Comparison of ENCODE assay signal across 8 cellular contexts in genomic region chr14:92639472-92640124, GRCh38.
DNase-seq lines count a peak whose midpoint lies in the region; ATAC-seq, FAIRE-seq and TF ChIP-seq lines count a peak whose summit lies in the region.
"Not testable (repeated sequence)": the region's sequence is repeated elsewhere in the genome, so short reads cannot be mapped to it uniquely, and the experiment has no call there.

No MANE protein-coding gene starts in this region.

- SMC1A ChIA-PET in GM12878 (lab: Charles Lee; ENCODE audit: uncharacterized antibody, unreplicated experiment): not testable (repeated sequence)

- peak overlapping the region; percentile 16 for H3K27ac Mint-ChIP-seq in T-helper 17 cell
- peak overlapping the region; percentile 36 to 79 for H3K27ac Mint-ChIP-seq in effector memory CD8-positive, alpha-beta T cell
- peak overlapping the region; percentile 10 to 59 for H3K27ac Mint-ChIP-seq in natural killer cell treated with Interleukin-12 subunit alpha and Interleukin-12 subunit beta and Interleukin-15 and Interleukin-18, amount 100 ng/mL, for 72 hours
- peak overlapping the region; percentile 25 to 95 for H3K27ac Mint-ChIP-seq in stimulated activated naive CD8-positive, alpha-beta T cell treated with anti-CD3 and anti-CD28 coated beads, Interleukin-15, amount 100 ng/mL, for 72 hours

- not testable (repeated sequence) for H3K4me2 ChIP-seq in A549; GM12878 (ENCODE audit: control insufficient read depth, insufficient read depth)

- not testable (repeated sequence) for H3K4me1 Mint-ChIP-seq in T-helper 17 cell
- peaks cover 5 to 21% of the 10 kb centered on the region in 2 donors for H3K4me1 Mint-ChIP-seq in effector memory CD8-positive, alpha-beta T cell (ENCODE audit: low read depth in 2 of 2)
- peaks cover 12 to 20% of the 10 kb centered on the region in 2 donors for H3K4me1 Mint-ChIP-seq in natural killer cell treated with Interleukin-12 subunit alpha and Interleukin-12 subunit beta and Interleukin-15 and Interleukin-18, amount 100 ng/mL, for 72 hours (ENCODE audit: low read depth in 2 of 2)
- H3K4me1 Mint-ChIP-seq in stimulated activated naive CD8-positive, alpha-beta T cell treated with anti-CD3 and anti-CD28 coated beads, Interleukin-15, amount 100 ng/mL, for 72 hours: peaks cover 21% of the 10 kb centered on the region

- H3K27me3 ChIP-seq in GM12878 (replicated peaks in 1 of 2; ENCODE audit: control insufficient read depth in 2 of 2, insufficient read depth in 2 of 2, low read length in 1 of 2): not testable (repeated sequence)

- not testable (repeated sequence) for H3K9ac ChIP-seq in GM12878 (ENCODE audit: control insufficient read depth, insufficient read depth, low read length)

- TF ChIP-seq POLR2A in A549 (IDR thresholded peaks at IDR 0.05; ENCODE audit: low read length); GM12891 (IDR thresholded peaks at IDR 0.05; ENCODE audit: low read depth, low read length); GM12878 (IDR thresholded peaks at IDR 0.05; ENCODE audit: low read depth, low read length): not testable (repeated sequence)

- H3K36me3 Mint-ChIP-seq in T-helper 17 cell (ENCODE audit: low read depth); natural killer cell treated with Interleukin-12 subunit alpha and Interleukin-12 subunit beta and Interleukin-15 and Interleukin-18, amount 100 ng/mL, for 72 hours: not testable (repeated sequence)
- H3K36me3 Mint-ChIP-seq in effector memory CD8-positive, alpha-beta T cell (ENCODE audit: insufficient read depth): peaks cover 14% of the 10 kb centered on the region

- not testable (repeated sequence) for H2AFZ ChIP-seq in GM12878 (ENCODE audit: control insufficient read depth, low read depth, low read length)

- intact Hi-C loops in GM12878 (cut with micrococcal nuclease; ENCODE audit: unreplicated experiment): not testable (repeated sequence)
- intact Hi-C loops in posterior vena cava (cut with DNase I): loop anchor here in 1 of 2 donors (10.0 kb wide), 1 partner anchor 55 kb away; no protein-coding TSS in a partner anchor

- H3K4me3 Mint-ChIP-seq in T-helper 17 cell; effector memory CD8-positive, alpha-beta T cell; natural killer cell treated with Interleukin-12 subunit alpha and Interleukin-12 subunit beta and Interleukin-15 and Interleukin-18, amount 100 ng/mL, for 72 hours; stimulated activated naive CD8-positive, alpha-beta T cell treated with anti-CD3 and anti-CD28 coated beads, Interleukin-15, amount 100 ng/mL, for 72 hours: not testable (repeated sequence)

- 97% methylated on average over 16 of the region's 24 CpGs for WGBS in A549 (ENCODE audit: missing lambda C conversion rate)
- WGBS in GM12878 (ENCODE audit: insufficient coverage, insufficient replicate concordance, low lambda C conversion rate, missing lambda C conversion rate): 89% methylated on average over 24 of the region's 24 CpGs

- peak; percentile 29 to 51; a peak in 4 of 6 replicates for ATAC-seq in A549
- ATAC-seq in T-helper 17 cell; GM12878; effector memory CD8-positive, alpha-beta T cell (replicated peaks); natural killer cell treated with Interleukin-12 subunit alpha and Interleukin-12 subunit beta and Interleukin-15 and Interleukin-18, amount 100 ng/mL, for 72 hours; stimulated activated naive CD8-positive, alpha-beta T cell treated with anti-CD3 and anti-CD28 coated beads, Interleukin-15, amount 100 ng/mL, for 72 hours: not testable (repeated sequence)

- POLR2A ChIA-PET in A549 (lab: Yijun Ruan, JAX); GM12878 (lab: Charles Lee): not testable (repeated sequence)

- H3K4me3 ChIP-seq in A549, GM12878: not testable (repeated sequence)

- TF ChIP-seq RAD21 in A549 (conservative IDR thresholded peaks at IDR 0.05 in 1 of 2, IDR thresholded peaks at IDR 0.05 in 1 of 2); GM12878 (IDR thresholded peaks at IDR 0.05; ENCODE audit: insufficient read depth, low read depth, low read length): not testable (repeated sequence)

- H3K36me3 ChIP-seq in GM12878 (ENCODE audit: control insufficient read depth in 2 of 2, insufficient read depth in 2 of 2, low read length in 1 of 2): not testable (repeated sequence)

- H3K9me3 Mint-ChIP-seq in effector memory CD8-positive, alpha-beta T cell; natural killer cell treated with Interleukin-12 subunit alpha and Interleukin-12 subunit beta and Interleukin-15 and Interleukin-18, amount 100 ng/mL, for 72 hours; stimulated activated naive CD8-positive, alpha-beta T cell treated with anti-CD3 and anti-CD28 coated beads, Interleukin-15, amount 100 ng/mL, for 72 hours: not testable (repeated sequence)

- CTCF ChIA-PET in A549 (lab: Yijun Ruan, JAX); GM12878 (lab: Yijun Ruan, JAX): not testable (repeated sequence)

- H4K20me1 ChIP-seq in GM12878 (ENCODE audit: control insufficient read depth, insufficient read depth): not testable (repeated sequence)

- TF ChIP-seq CTCF in A549 (IDR thresholded peaks at IDR 0.05); GM12878 (IDR thresholded peaks at IDR 0.05 in 2 of 3, conservative IDR thresholded peaks at IDR 0.05 in 1 of 3; ENCODE audit: control insufficient read depth in 2 of 3, extremely low read depth in 1 of 3, insufficient read depth in 1 of 3, low read depth in 3 of 3, low read length in 3 of 3): not testable (repeated sequence)

- not testable (repeated sequence) for H3K27ac ChIP-seq in A549; GM12878 (ENCODE audit: control insufficient read depth, insufficient read depth)

- H3K79me2 ChIP-seq in GM12878 (ENCODE audit: control insufficient read depth, insufficient read depth, low read length): not testable (repeated sequence)

- not testable (repeated sequence) for H3K9me3 ChIP-seq in A549; T-helper 17 cell (ENCODE audit: control insufficient read depth, low read length, poor library complexity, severe bottlenecking); GM12878 (replicated peaks; ENCODE audit: control insufficient read depth, insufficient read depth, low read length)

- in situ Hi-C loops in GM12878 (cut with MboI): not testable (repeated sequence)

- TF ChIP-seq EP300 in A549 (IDR thresholded peaks at IDR 0.05); GM12878 (IDR thresholded peaks at IDR 0.05; ENCODE audit: borderline replicate concordance in 1 of 2, control insufficient read depth in 1 of 2, low read depth in 2 of 2, low read length in 2 of 2): not testable (repeated sequence)

- RAD21 ChIA-PET in GM12878 (lab: Charles Lee; ENCODE audit: unreplicated experiment): not testable (repeated sequence)

- not testable (repeated sequence) for BruUV-seq in GM12878 (replicated peaks; lab: Mats Ljungman, UMichigan)

- not testable (repeated sequence) for H3K27me3 Mint-ChIP-seq in T-helper 17 cell; effector memory CD8-positive, alpha-beta T cell; natural killer cell treated with Interleukin-12 subunit alpha and Interleukin-12 subunit beta and Interleukin-15 and Interleukin-18, amount 100 ng/mL, for 72 hours; stimulated activated naive CD8-positive, alpha-beta T cell treated with anti-CD3 and anti-CD28 coated beads, Interleukin-15, amount 100 ng/mL, for 72 hours

- not testable (repeated sequence) for H3K4me1 ChIP-seq in A549; GM12878 (ENCODE audit: control insufficient read depth, insufficient read depth, low read length)

- not testable (repeated sequence) for FAIRE-seq in A549 (lab: Jason Lieb, UNC); GM12878 (lab: Jason Lieb, UNC)
- peak; percentile 62 for FAIRE-seq in GM12891 (lab: Jason Lieb, UNC)

- DNase-seq in A549 (ENCODE audit: low read depth in 1 of 2, low spot score in 1 of 2); GM12891 (ENCODE audit: insufficient read length, low spot score); T-helper 17 cell; GM12878 (ENCODE audit: low read depth, low spot score); effector memory CD8-positive, alpha-beta T cell; natural killer cell treated with Interleukin-12 subunit alpha and Interleukin-12 subunit beta and Interleukin-15 and Interleukin-18, amount 100 ng/mL, for 72 hours (ENCODE audit: low spot score); stimulated activated naive CD8-positive, alpha-beta T cell treated with anti-CD3 and anti-CD28 coated beads, Interleukin-15, amount 100 ng/mL, for 72 hours: not testable (repeated sequence)
- DNase-seq in posterior vena cava (ENCODE audit: low spot score): peak; percentile 53

TF ChIP-seq in GM12878, 131 proteins besides CTCF, POLR2A, EP300 and RAD21:
- TF ChIP-seq DPF2 (IDR thresholded peaks at IDR 0.05): peak; percentile 92
TF ChIP-seq in GM12878: peak in this region for 1; not testable (repeated sequence) for 130.
